22 cellular contexts compared by ENCODE assay signal in the genomic region with DNA sequence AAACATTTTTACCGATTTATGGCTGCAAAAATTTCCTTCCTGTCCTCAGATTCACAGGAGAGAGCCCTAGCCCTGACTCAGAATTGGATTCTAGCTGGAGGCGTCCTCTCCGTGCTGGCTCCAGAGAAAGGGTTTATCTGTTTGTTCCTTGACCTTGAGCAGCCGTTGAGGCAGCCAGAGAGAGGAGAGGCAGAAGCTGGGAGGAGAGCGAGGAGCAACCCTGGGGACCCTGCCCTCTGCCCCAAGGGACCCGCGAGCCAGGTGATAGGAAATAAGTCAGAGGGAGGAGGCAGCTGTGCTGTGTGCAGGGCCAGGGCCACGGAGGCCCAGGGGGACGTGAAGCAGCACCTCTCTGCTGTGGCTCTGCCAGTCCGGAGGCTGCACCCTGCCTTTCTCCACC.
DNase-seq lines count a peak whose midpoint lies in the region; TF ChIP-seq lines count a peak whose summit lies in the region.
"Had no signal": no experiment of that assay in that cellular context is flagged by ENCODE, and none has a peak within 500 bp of the region (broad histone marks: within the 10 kb centered on the region; RNA-seq: fewer than 3 reads in every experiment).

No MANE protein-coding gene starts in this region.

- TF ChIP-seq CTCF in Loucy (conservative IDR thresholded peaks at IDR 0.05; ENCODE audit: low read length) (no peak), mesothelial cell of epicardium (IDR thresholded peaks at IDR 0.05; ENCODE audit: unreplicated experiment) (no peak), GM10266 (IDR thresholded peaks at IDR 0.05; ENCODE audit: control insufficient read depth, insufficient read depth, low read depth, missing control alignments) (no peak)

- peak overlapping the region; percentile 95 for H3K27ac Mint-ChIP-seq in mesothelial cell of epicardium
- H3K27ac Mint-ChIP-seq: activated CD4-positive, alpha-beta memory T cell treated with anti-CD3 and anti-CD28 coated beads, Interleukin-2, amount 10 ng/mL, durations not matched to agents 7 days and 5 days; WTC11 had no signal

- H3K4me3 ChIP-seq in BLaER1, result no peak overlapping the region
- peak overlapping the region; percentile 41 for H3K4me3 ChIP-seq in Loucy (ENCODE audit: low read length, poor library complexity, severe bottlenecking)
- H3K4me3 ChIP-seq: esophagus squamous epithelium, stomach had no signal

- H3F3A ChIP-seq in Loucy (ENCODE audit: low read depth), result no peaks in the 10 kb centered on the region

- H4K20me1 ChIP-seq in BLaER1 (no peaks in the 10 kb centered on the region), Loucy (ENCODE audit: insufficient read depth, low read length, poor library complexity, severe bottlenecking) (no peaks in the 10 kb centered on the region)

- H3K4me1 ChIP-seq in BLaER1 (peaks cover 42% of the 10 kb centered on the region), Loucy (ENCODE audit: insufficient read depth, low read length, poor library complexity, severe bottlenecking) (peaks cover 22% of the 10 kb centered on the region)

- peak overlapping the region; percentile 83 for H3K4me2 ChIP-seq in BLaER1
- H3K4me2 ChIP-seq in Loucy (ENCODE audit: low read depth, low read length, poor library complexity, severe bottlenecking), result peak overlapping the region; percentile 60

- H3K27me3 Mint-ChIP-seq in mesothelial cell of epicardium (ENCODE audit: low read depth), result no peaks in the 10 kb centered on the region

- H3K27ac ChIP-seq in BLaER1, result peak overlapping the region; percentile 80
- H3K27ac ChIP-seq: esophagus squamous epithelium, stomach had no signal

- H3K79me2 ChIP-seq in Loucy (ENCODE audit: insufficient read depth, low read length), result no peaks in the 10 kb centered on the region

- H3K27me3 ChIP-seq in BLaER1 (no peaks in the 10 kb centered on the region), Loucy (ENCODE audit: insufficient read depth, low read length, poor library complexity, severe bottlenecking) (no peaks in the 10 kb centered on the region)

- H3K9me3 ChIP-seq in BLaER1 (no peaks in the 10 kb centered on the region), Loucy (ENCODE audit: insufficient read depth, low read depth, low read length) (no peaks in the 10 kb centered on the region)
- H3K9me3 ChIP-seq: esophagus squamous epithelium, stomach had no signal

- H3K9me2 ChIP-seq in Loucy (replicated peaks; ENCODE audit: low read depth, low read length), result no peaks in the 10 kb centered on the region

- DNase-seq in germinal center (ENCODE audit: low spot score) (peak; percentile 75), mesothelial cell of epicardium (ENCODE audit: low spot score in 2 of 2, unreplicated experiment in 2 of 2) (no peak), NCI-H510A treated with DMSO at 0.1 percent for 48 hours (lab: John Stamatoyannopoulos, UW) (no peak), GM10266 (ENCODE audit: extremely low spot score) (no peak), NCI-H128 (lab: John Stamatoyannopoulos, UW; ENCODE audit: unreplicated experiment) (no peak)
- DNase-seq in stimulated activated CD4-positive, alpha-beta T cell treated with anti-CD3 and anti-CD28 coated beads, Interleukin-12 subunit alpha, Interleukin-12 subunit beta, amount 100 ng/mL, for 4 hours, result no peak
- DNase-seq: activated CD4-positive, alpha-beta memory T cell treated with anti-CD3 and anti-CD28 coated beads, Interleukin-2, amount 10 ng/mL, durations not matched to agents 7 days and 5 days; activated T-cell treated with anti-CD3 and anti-CD28 coated beads, Interleukin-2, amount 50 U/mL, for 1 hour; CD8-positive, alpha-beta memory T cell; esophagus squamous epithelium; MM.1S; NCI-H2029; NCI-H524; nucleus accumbens; SIG-M5; stimulated activated CD4-positive, alpha-beta T cell treated with anti-CD3 and anti-CD28 coated beads, Interleukin-1b, Interleukin-23, amount 100 ng/mL, for 48 hours; stomach; T-helper 2 cell had no signal

- H3K36me3 ChIP-seq in BLaER1 (no peaks in the 10 kb centered on the region), Loucy (ENCODE audit: insufficient read depth, low read length) (no peaks in the 10 kb centered on the region)
- H3K36me3 ChIP-seq: esophagus squamous epithelium, stomach had no signal

- H2AFZ ChIP-seq in Loucy (ENCODE audit: low read length), result peak overlapping the region; percentile 48

- no peaks in the 10 kb centered on the region for H3K36me3 Mint-ChIP-seq in mesothelial cell of epicardium
- H3K36me3 Mint-ChIP-seq: activated naive CD4-positive, alpha-beta T cell treated with anti-CD3 and anti-CD28 coated beads, Interleukin-2, amount 50 U/mL, for 72 hours; CD8-positive, alpha-beta memory T cell; WTC11 had no signal

- H3K9me3 Mint-ChIP-seq in mesothelial cell of epicardium, result no peaks in the 10 kb centered on the region
- H3K9me3 Mint-ChIP-seq: activated CD4-positive, alpha-beta memory T cell treated with anti-CD3 and anti-CD28 coated beads, Interleukin-2, amount 10 ng/mL, durations not matched to agents 7 days and 5 days; activated naive CD4-positive, alpha-beta T cell treated with anti-CD3 and anti-CD28 coated beads, Interleukin-2, amount 50 U/mL, for 72 hours; CD8-positive, alpha-beta memory T cell; WTC11 had no signal

- H3K4me3 Mint-ChIP-seq in mesothelial cell of epicardium, result no peak overlapping the region
- H3K4me3 Mint-ChIP-seq: activated CD4-positive, alpha-beta memory T cell treated with anti-CD3 and anti-CD28 coated beads, Interleukin-2, amount 10 ng/mL, durations not matched to agents 7 days and 5 days; CD8-positive, alpha-beta memory T cell; WTC11 had no signal

- H3K9ac ChIP-seq in BLaER1 (peak overlapping the region; percentile 61), Loucy (ENCODE audit: low read depth, low read length, poor library complexity, severe bottlenecking) (peak overlapping the region; percentile 62)

- H3K4me1 Mint-ChIP-seq in mesothelial cell of epicardium, result peaks cover 51% of the 10 kb centered on the region
- H3K4me1 Mint-ChIP-seq: activated CD4-positive, alpha-beta memory T cell treated with anti-CD3 and anti-CD28 coated beads, Interleukin-2, amount 10 ng/mL, durations not matched to agents 7 days and 5 days; CD8-positive, alpha-beta memory T cell had no signal
